34 cellular contexts compared by ENCODE assay signal in the genomic region with DNA sequence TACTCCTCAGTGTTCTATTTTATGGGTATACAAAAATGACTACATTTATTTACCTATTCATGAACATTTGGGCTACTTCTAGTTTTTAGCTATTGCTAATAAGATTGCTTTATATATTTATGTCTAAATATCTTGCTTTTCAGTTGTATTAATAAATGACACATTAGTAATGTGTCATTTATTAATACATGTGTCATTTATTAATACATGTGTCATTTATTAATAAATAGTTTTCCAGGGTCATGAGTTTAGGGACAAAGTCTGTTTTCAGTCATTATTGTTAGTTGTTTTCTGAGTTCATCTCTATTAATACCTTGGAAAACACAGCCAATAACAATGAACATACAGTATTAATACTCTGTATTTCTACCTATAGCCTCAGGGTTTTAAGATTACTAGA.
"Had no signal": no experiment of that assay in that cellular context is flagged by ENCODE, and none has a peak within 500 bp of the region (broad histone marks: within the 10 kb centered on the region; RNA-seq: fewer than 3 reads in every experiment).

No MANE protein-coding gene starts in this region.

- DNase-seq: Karpas-422, Kasumi-1, MG63, MM.1S, MV-4-11, NCI-H1048, NCI-H1092, NCI-H1092 treated with DMSO at 0.1 percent for 48 hours, NCI-H1105, NCI-H1105 treated with DMSO at 0.1 percent for 48 hours, NCI-H1417, NCI-H1417 treated with DMSO at 0.1 percent for 48 hours, NCI-H1436, NCI-H1436 treated with DMSO at 0.1 percent for 48 hours, NCI-H146, NCI-H1694, NCI-H1694 treated with DMSO at 0.1 percent for 48 hours, NCI-H187, NCI-H187 treated with DMSO at 0.1 percent for 48 hours, NCI-H1930, NCI-H2029, NCI-H2029 treated with DMSO at 0.1 percent for 48 hours, NCI-H2081, NCI-H2081 treated with DMSO at 0.1 percent for 48 hours, NCI-H2107, NCI-H2171, NCI-H2171 treated with DMSO at 0.1 percent for 48 hours, NCI-H2227 treated with DMSO at 0.1 percent for 48 hours, NCI-H226, NCI-H345, NCI-H446, NCI-H446 treated with DMSO at 0.1 percent for 48 hours, NCI-H510A, NCI-H510A treated with DMSO at 0.1 percent for 48 hours had no signal

- H3K4me3 ChIP-seq: MG63 had no signal

- H3K36me3 ChIP-seq: MG63 had no signal

- H3K9me3 ChIP-seq: MG63 had no signal

- H3K27me3 ChIP-seq: MG63 had no signal
